8 cellular contexts compared by ENCODE assay signal in the genomic region with DNA sequence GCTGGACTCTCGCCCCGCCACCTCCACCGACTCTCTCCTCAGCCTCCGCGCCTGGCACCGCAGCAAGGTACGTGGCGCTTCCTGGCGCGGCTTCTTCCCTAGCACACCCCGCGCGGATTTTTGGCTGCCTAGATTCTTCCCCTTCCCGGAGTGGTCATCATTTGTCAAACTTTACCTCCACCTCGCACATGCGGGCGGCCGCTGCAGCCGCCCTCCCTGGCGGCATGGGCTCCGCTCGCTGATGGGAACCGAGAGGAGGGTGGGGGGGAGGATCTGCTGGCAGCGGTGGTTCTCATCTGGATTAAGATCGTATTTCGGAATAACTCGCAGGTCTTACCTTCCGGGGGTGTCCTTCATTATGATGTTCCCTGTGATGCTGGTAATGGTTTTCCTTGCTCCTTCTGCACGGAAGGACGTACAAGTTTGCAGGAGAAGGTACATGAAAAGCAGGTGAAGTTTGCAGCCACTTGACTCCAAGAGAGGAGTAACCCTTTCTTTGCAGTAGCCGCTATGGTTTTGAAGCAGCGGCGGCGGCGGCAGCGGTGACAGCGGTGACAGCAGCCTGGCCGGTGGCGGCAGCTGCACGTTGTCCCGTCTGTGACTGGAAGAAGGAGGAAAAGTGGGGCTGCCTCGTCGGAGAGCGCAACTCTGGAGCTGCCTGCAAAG.
DNase-seq lines count a peak whose midpoint lies in the region; ATAC-seq, FAIRE-seq and TF ChIP-seq lines count a peak whose summit lies in the region.

No MANE protein-coding gene starts in this region.

- H3K9me3 Mint-ChIP-seq in memory B cell, result no peaks in the 10 kb centered on the region
- peaks cover 0 to 22% (median 7%) of the 10 kb centered on the region in 8 donors for H3K9me3 Mint-ChIP-seq in CD4-positive, alpha-beta memory T cell

- POLR2A ChIA-PET in CD4-positive, alpha-beta memory T cell (lab: Charles Lee; ENCODE audit: partially characterized antibody), result no interaction called here

- H3K4me1 ChIP-seq in MM.1S (ENCODE audit: low read length) (0 out of 2 replicates have a peak, but pooled peaks cover 8% of the 10 kb centered on the region), transverse colon (peaks cover 4 to 22% (median 13%) of the 10 kb centered on the region in 4 donors)
- H3K4me1 ChIP-seq in CD4-positive, alpha-beta memory T cell (ENCODE audit: insufficient read depth, low read length), result no peaks in the 10 kb centered on the region

- H3K36me3 ChIP-seq in MM.1S (replicated peaks; ENCODE audit: insufficient read depth, low read length) (no peaks in the 10 kb centered on the region), bronchial epithelial cell (ENCODE audit: control insufficient read depth, insufficient read depth, low read length) (no peaks in the 10 kb centered on the region), transverse colon (no peaks in the 10 kb centered on the region)
- no peaks in the 10 kb centered on the region for H3K36me3 ChIP-seq in CD4-positive, alpha-beta memory T cell (ENCODE audit: insufficient read depth, low read length)

- TF ChIP-seq CTCF in 22Rv1 (IDR thresholded peaks at IDR 0.05) (no peak), MM.1S (IDR thresholded peaks at IDR 0.05; ENCODE audit: low read length) (no peak), bronchial epithelial cell (IDR thresholded peaks at IDR 0.05; ENCODE audit: insufficient read depth, low read length, severe bottlenecking) (no peak), transverse colon (IDR thresholded peaks at IDR 0.05) (no peak)

- DNase-seq in MM.1S (peak; percentile 54), bronchial epithelial cell (ENCODE audit: low read depth) (no peak), memory B cell (ENCODE audit: low spot score in 2 of 2) (no peak), transverse colon (peak; percentile 10), OCI-M2 (lab: John Stamatoyannopoulos, UW; ENCODE audit: unreplicated experiment) (no peak)
- no peak for DNase-seq in CD4-positive, alpha-beta memory T cell

- no peaks in the 10 kb centered on the region for H4K20me1 ChIP-seq in MM.1S (ENCODE audit: insufficient read depth, low read length)

- CTCF ChIA-PET in CD4-positive, alpha-beta memory T cell (lab: Charles Lee; ENCODE audit: partially characterized antibody), result no interaction called here

- peak overlapping the region; percentile 67 for H3K4me3 ChIP-seq in MM.1S (ENCODE audit: low read length)
- H3K4me3 ChIP-seq in bronchial epithelial cell (ENCODE audit: low read depth, low read length), result peak overlapping the region; percentile 37
- peak overlapping the region in 3 of 4 donors; percentile 40 to 66 (median 53) for H3K4me3 ChIP-seq in transverse colon
- no peak overlapping the region for H3K4me3 ChIP-seq in CD4-positive, alpha-beta memory T cell (ENCODE audit: low read length in 2 of 2)

- no peaks in the 10 kb centered on the region for H3K27me3 ChIP-seq in MM.1S (replicated peaks; ENCODE audit: insufficient read depth, low read length)
- peaks cover 11% of the 10 kb centered on the region for H3K27me3 ChIP-seq in bronchial epithelial cell (ENCODE audit: control insufficient read depth, insufficient read depth, low read length)
- H3K27me3 ChIP-seq in transverse colon, result peaks cover 75% of the 10 kb centered on the region
- no peaks in the 10 kb centered on the region for H3K27me3 ChIP-seq in CD4-positive, alpha-beta memory T cell (ENCODE audit: insufficient read depth, low read length)

- ATAC-seq in GM18502 (IDR thresholded peaks at IDR 0.05; ENCODE audit: poor library complexity, unreplicated experiment), result peak; percentile 17
- ATAC-seq in memory B cell (ENCODE audit: low read depth), result no peak

- peak overlapping the region; percentile 52 for H2AFZ ChIP-seq in MM.1S (ENCODE audit: low read length)

- no peak for FAIRE-seq in bronchial epithelial cell (lab: Jason Lieb, UNC)

- H3K27ac ChIP-seq in 22Rv1 (peak overlapping the region; percentile 83), MM.1S (ENCODE audit: low read length) (peak overlapping the region; percentile 42; the same call in 1 of the 2 replicates), transverse colon (no peak overlapping the region)
- no peak overlapping the region for H3K27ac ChIP-seq in CD4-positive, alpha-beta memory T cell (ENCODE audit: low read depth, low read length)

- peaks cover 2% of the 10 kb centered on the region for H3K4me1 Mint-ChIP-seq in memory B cell
- H3K4me1 Mint-ChIP-seq in CD4-positive, alpha-beta memory T cell, result peaks cover 3 to 14% (median 4%) of the 10 kb centered on the region in 4 donors

- WGBS in transverse colon (ENCODE audit: low coverage in 1 of 2), 2 donors, result 3% methylated on average over 43 of the region's 44 CpGs; no CpG with 5 or more reads in 1 of the 2 donors

- H3F3A ChIP-seq in MM.1S (ENCODE audit: insufficient read depth, low read length), result peaks cover 13% of the 10 kb centered on the region; the same call in 1 of the 2 replicates

- H3K9me2 ChIP-seq in MM.1S (replicated peaks; ENCODE audit: insufficient read depth, low read length), result no peaks in the 10 kb centered on the region

- no peaks in the 10 kb centered on the region for H3K36me3 Mint-ChIP-seq in memory B cell
- H3K36me3 Mint-ChIP-seq in CD4-positive, alpha-beta memory T cell, result no peaks in the 10 kb centered on the region

- H3K4me2 ChIP-seq in MM.1S (ENCODE audit: low read depth, low read length), result peak overlapping the region; percentile 80

- no peak overlapping the region for H3K27ac Mint-ChIP-seq in memory B cell
- no peak overlapping the region for H3K27ac Mint-ChIP-seq in CD4-positive, alpha-beta memory T cell

- peak overlapping the region; percentile 65 for H3K9ac ChIP-seq in MM.1S (ENCODE audit: low read length)

- H3K9me3 ChIP-seq in MM.1S (replicated peaks; ENCODE audit: insufficient read depth, low read length), result no peaks in the 10 kb centered on the region
- H3K9me3 ChIP-seq in transverse colon, result no peaks in the 10 kb centered on the region
- H3K9me3 ChIP-seq in CD4-positive, alpha-beta memory T cell (ENCODE audit: control insufficient read depth in 1 of 2, low read length in 2 of 2), result no peaks in the 10 kb centered on the region

- intact Hi-C loops in transverse colon (cut with DNase I; ENCODE audit: low total_unique reads), result no loop called here
- intact Hi-C loops in CD4-positive, alpha-beta memory T cell (cut with micrococcal nuclease), result no loop called here

- no peaks in the 10 kb centered on the region for H3K79me2 ChIP-seq in MM.1S (ENCODE audit: low read length)

- H3K27me3 Mint-ChIP-seq in memory B cell, result peaks cover 15% of the 10 kb centered on the region
- H3K27me3 Mint-ChIP-seq in CD4-positive, alpha-beta memory T cell, result peaks cover 15 to 16% of the 10 kb centered on the region in 2 donors

- TF ChIP-seq POLR2A in transverse colon (IDR thresholded peaks at IDR 0.05), result no peak

- no peak for TF ChIP-seq EP300 in transverse colon (IDR thresholded peaks at IDR 0.05; ENCODE audit: low read depth)

- in situ Hi-C loops in transverse colon (cut with MboI; ENCODE audit: low pct_ligation_motif_present in 1 of 4, low pct_unique_long_range_greater_than_20kb in 1 of 4, low sequenced_read_pairs in 3 of 4), result no loop called here

- peak overlapping the region; percentile 49 for H3K4me3 Mint-ChIP-seq in memory B cell
- peak overlapping the region in 3 of 8 donors; percentile 24 to 43 (median 41) for H3K4me3 Mint-ChIP-seq in CD4-positive, alpha-beta memory T cell

Comparison
In these comparisons a context has a peak if more than half of its experiments do, and no peak if none do; other contexts are left out.
1. H3K27ac ChIP-seq: peak in 22Rv1 (single experiment) and MM.1S (single experiment); none in transverse colon (0 of 4) and CD4-positive, alpha-beta memory T cell (single experiment).
2. DNase-seq: peak in MM.1S (single experiment) and transverse colon (single experiment); none in bronchial epithelial cell (single experiment), memory B cell (0 of 2), CD4-positive, alpha-beta memory T cell (0 of 5) and OCI-M2 (single experiment).
3. H3K4me3 ChIP-seq: peak in MM.1S (single experiment), bronchial epithelial cell (single experiment) and transverse colon (3 of 4); none in CD4-positive, alpha-beta memory T cell (0 of 2).